ENCODE assay signal across 8 cellular contexts in genomic region chr3:12286927-12287726, GRCh38. TPM values are rescaled to one million over a fixed set of nuclear protein-coding genes. Genes with fewer than 3 reads are reported as not detected.
A peak's percentile ranks its signal among the peaks of the same experiment; 100 is the strongest.
DNase-seq lines count a peak whose midpoint lies in the region; ATAC-seq and TF ChIP-seq lines count a peak whose summit lies in the region.

No MANE protein-coding gene starts in this region.

- CTCF ChIA-PET in HEK293T (lab: Yijun Ruan, JAX), result interaction anchor here (0.6 kb wide), 1 partner anchor 846 kb away, joined by 3 read pairs; no protein-coding TSS in a partner anchor

- TF ChIP-seq CTCF in brain (conservative IDR thresholded peaks at IDR 0.05), result no peak
- no peak for TF ChIP-seq CTCF in thoracic aorta (IDR thresholded peaks at IDR 0.05)

- in situ Hi-C loops in ACHN (cut with HindIII; ENCODE audit: low pct_ligation_motif_present, low pct_unique_long_range_greater_than_20kb, low sequenced_read_pairs), result no loop called here

- H3K9me3 Mint-ChIP-seq in brain, result peaks cover 0 to 9% (median 0%) of the 10 kb centered on the region in 5 experiments

- H3K4me1 ChIP-seq in thoracic aorta (ENCODE audit: control insufficient read depth in 1 of 2, low read depth in 2 of 2), result peaks cover 0 to 13% of the 10 kb centered on the region in 2 donors

- H3K4me3 ChIP-seq in thoracic aorta, result peak overlapping the region; percentile 72

- peak; percentile 38 for DNase-seq in ACHN
- peak; percentile 46 for DNase-seq in HEK293T (ENCODE audit: extremely low spot score)
- peak; percentile 64 for DNase-seq in left kidney (ENCODE audit: low read depth, low spot score)
- DNase-seq in thoracic aorta (ENCODE audit: low spot score), result no peak
- DNase-seq in SKM-1 treated with dmso at 0.1 percent for 144 hours (lab: John Stamatoyannopoulos, UW; ENCODE audit: unreplicated experiment), result no peak
- no peak for DNase-seq in NCI-H2029 (lab: John Stamatoyannopoulos, UW)

- H3K9me3 ChIP-seq in thoracic aorta, result no peaks in the 10 kb centered on the region

- POLR2A ChIA-PET in HEK293T (lab: Yijun Ruan, JAX), result no interaction called here

- H3K27ac Mint-ChIP-seq in brain, result no peak overlapping the region

- peaks cover 67% of the 10 kb centered on the region for H3K27me3 Mint-ChIP-seq in brain

- H3K27me3 ChIP-seq in thoracic aorta (replicated peaks; ENCODE audit: insufficient read depth), result no peaks in the 10 kb centered on the region

- ATAC-seq in thoracic aorta (ENCODE audit: insufficient number of reproducible peaks, low FRiP score, low read depth) (no peak), HG03139 (IDR thresholded peaks at IDR 0.05; ENCODE audit: unreplicated experiment) (no peak)

- H3K4me3 Mint-ChIP-seq in brain, result peak overlapping the region; percentile 74 to 83 (median 78)

- no peak overlapping the region for H3K27ac ChIP-seq in thoracic aorta

- H3K4me1 Mint-ChIP-seq in brain, result no peaks in the 10 kb centered on the region

- no peaks in the 10 kb centered on the region for H3K36me3 Mint-ChIP-seq in brain

- H3K36me3 ChIP-seq in thoracic aorta, result no peaks in the 10 kb centered on the region

TF ChIP-seq in HEK293T, 16 proteins besides CTCF, POLR2A, EP300 and RAD21:
- TF ChIP-seq ARNT (IDR thresholded peaks at IDR 0.05) (no peak), ELF4 (IDR thresholded peaks at IDR 0.05) (no peak), CTBP1 (IDR thresholded peaks at IDR 0.05; ENCODE audit: borderline replicate concordance) (no peak), BHLHE40 (IDR thresholded peaks at IDR 0.05; ENCODE audit: borderline replicate concordance) (no peak), HDGF (IDR thresholded peaks at IDR 0.05; ENCODE audit: borderline replicate concordance) (no peak), FOXK2 (IDR thresholded peaks at IDR 0.05) (no peak), FOXA1 (IDR thresholded peaks at IDR 0.05) (no peak), SP1 (IDR thresholded peaks at IDR 0.05) (no peak), L3MBTL2 (conservative IDR thresholded peaks at IDR 0.05) (no peak), PKNOX1 (IDR thresholded peaks at IDR 0.05) (no peak), ZNF384 (IDR thresholded peaks at IDR 0.05) (no peak), SUZ12 (IDR thresholded peaks at IDR 0.05) (no peak), NFRKB (IDR thresholded peaks at IDR 0.05) (no peak), FOXM1 (IDR thresholded peaks at IDR 0.05; ENCODE audit: borderline replicate concordance) (no peak), TARDBP (IDR thresholded peaks at IDR 0.05) (no peak), LEF1 (IDR thresholded peaks at IDR 0.05; ENCODE audit: borderline replicate concordance) (no peak)

RNA-seq across cellular contexts. Expression of gene PPARG, which starts 1.7 kb away (rescaled TPM):
- polyA plus RNA-seq in brain (ENCODE audit: insufficient read depth, low read depth, low replicate concordance), result 0.78 TPM
- 10 to 100 TPM in 1 of 2 donors, 1 to 10 TPM in 1; 8.5 to 13.1 TPM for total RNA-seq in thoracic aorta

Comparison
In these comparisons a context has a peak if more than half of its experiments do, and no peak if none do; other contexts are left out.
1. DNase-seq: peak in ACHN (single experiment), HEK293T (single experiment) and left kidney (single experiment); none in thoracic aorta (single experiment), SKM-1 treated with dmso at 0.1 percent for 144 hours (single experiment) and NCI-H2029 (single experiment).